In genomic region chr10:125816548-125816947, GRCh38 we compare ENCODE assay signal across 35 cellular contexts. TPM values are rescaled to one million over a fixed set of nuclear protein-coding genes. Genes with fewer than 3 reads are reported as not detected.
"Had no signal": no experiment of that assay in that cellular context is flagged by ENCODE, and none has a peak within 500 bp of the region (broad histone marks: within the 10 kb centered on the region; RNA-seq: fewer than 3 reads in every experiment).

No MANE protein-coding gene starts in this region.

- H3K4me1 Mint-ChIP-seq: WTC11 had no signal

- H3K9me3 ChIP-seq: ascending aorta, breast epithelium, colonic mucosa, esophagus muscularis mucosa, gastrocnemius medialis, heart left ventricle had no signal

- H3K9me3 Mint-ChIP-seq: activated CD4-positive, alpha-beta memory T cell treated with anti-CD3 and anti-CD28 coated beads, Interleukin-2, amount 10 ng/mL, durations not matched to agents 7 days and 5 days; activated CD4-positive, alpha-beta T cell treated with anti-CD3 and anti-CD28 coated beads, Interleukin-2, amount 10 ng/mL, durations not matched to agents 7 days and 5 days; activated naive CD4-positive, alpha-beta T cell treated with anti-CD3 and anti-CD28 coated beads, Interleukin-2, amount 10 ng/mL, durations not matched to agents 7 days and 5 days; activated naive CD4-positive, alpha-beta T cell treated with anti-CD3 and anti-CD28 coated beads, Interleukin-2, amount 50 U/mL, for 72 hours; activated naive CD8-positive, alpha-beta T cell treated with anti-CD3 and anti-CD28 coated beads, Interleukin-2, amount 10 ng/mL, durations not matched to agents 7 days and 5 days; activated T-cell treated with anti-CD3 and anti-CD28 coated beads, Interleukin-2, amount 50 U/mL, for 24 hours; activated T-cell treated with anti-CD3 and anti-CD28 coated beads, Interleukin-2, amount 50 U/mL, for 72 hours; brain; WTC11 had no signal

- ATAC-seq: activated naive CD4-positive, alpha-beta T cell treated with anti-CD3 and anti-CD28 coated beads, Interleukin-2, amount 50 U/mL, for 72 hours; activated T-cell treated with anti-CD3 and anti-CD28 coated beads, Interleukin-2, amount 50 U/mL, for 72 hours; foreskin keratinocyte; gastrocnemius medialis; heart left ventricle; WTC11 had no signal

- H3K4me3 ChIP-seq: ascending aorta, breast epithelium, cardiac muscle cell, colonic mucosa, esophagus muscularis mucosa, gastrocnemius medialis, heart left ventricle had no signal

- H3K27ac ChIP-seq: ascending aorta, breast epithelium, cardiac muscle cell, colonic mucosa, epithelial cell of prostate, esophagus muscularis mucosa, foreskin keratinocyte, gastrocnemius medialis, heart left ventricle, VCaP had no signal

- H3K36me3 ChIP-seq: breast epithelium, colonic mucosa had no signal

- H3K27me3 ChIP-seq: ascending aorta, breast epithelium, cardiac muscle cell, colonic mucosa, esophagus muscularis mucosa, foreskin keratinocyte, gastrocnemius medialis, heart left ventricle had no signal

- H3K4me3 Mint-ChIP-seq: activated CD4-positive, alpha-beta memory T cell treated with anti-CD3 and anti-CD28 coated beads, Interleukin-2, amount 10 ng/mL, durations not matched to agents 7 days and 5 days; activated CD4-positive, alpha-beta T cell treated with anti-CD3 and anti-CD28 coated beads, Interleukin-2, amount 10 ng/mL, durations not matched to agents 7 days and 5 days; activated naive CD4-positive, alpha-beta T cell treated with anti-CD3 and anti-CD28 coated beads, Interleukin-2, amount 10 ng/mL, durations not matched to agents 7 days and 5 days; activated naive CD8-positive, alpha-beta T cell treated with anti-CD3 and anti-CD28 coated beads, Interleukin-2, amount 10 ng/mL, durations not matched to agents 7 days and 5 days; activated T-cell treated with anti-CD3 and anti-CD28 coated beads, Interleukin-2, amount 50 U/mL, for 24 hours; activated T-cell treated with anti-CD3 and anti-CD28 coated beads, Interleukin-2, amount 50 U/mL, for 72 hours; WTC11 had no signal

- H3K27ac Mint-ChIP-seq: activated CD4-positive, alpha-beta memory T cell treated with anti-CD3 and anti-CD28 coated beads, Interleukin-2, amount 10 ng/mL, durations not matched to agents 7 days and 5 days; activated CD4-positive, alpha-beta T cell treated with anti-CD3 and anti-CD28 coated beads, Interleukin-2, amount 10 ng/mL, durations not matched to agents 7 days and 5 days; activated naive CD4-positive, alpha-beta T cell treated with anti-CD3 and anti-CD28 coated beads, Interleukin-2, amount 10 ng/mL, durations not matched to agents 7 days and 5 days; activated naive CD4-positive, alpha-beta T cell treated with anti-CD3 and anti-CD28 coated beads, Interleukin-2, amount 50 U/mL, for 72 hours; activated naive CD8-positive, alpha-beta T cell treated with anti-CD3 and anti-CD28 coated beads, Interleukin-2, amount 10 ng/mL, durations not matched to agents 7 days and 5 days; activated T-cell treated with anti-CD3 and anti-CD28 coated beads, Interleukin-2, amount 50 U/mL, for 72 hours; brain; WTC11 had no signal

- H3K27me3 Mint-ChIP-seq: activated CD4-positive, alpha-beta memory T cell treated with anti-CD3 and anti-CD28 coated beads, Interleukin-2, amount 10 ng/mL, durations not matched to agents 7 days and 5 days; activated CD4-positive, alpha-beta T cell treated with anti-CD3 and anti-CD28 coated beads, Interleukin-2, amount 10 ng/mL, durations not matched to agents 7 days and 5 days; activated naive CD4-positive, alpha-beta T cell treated with anti-CD3 and anti-CD28 coated beads, Interleukin-2, amount 10 ng/mL, durations not matched to agents 7 days and 5 days; activated naive CD8-positive, alpha-beta T cell treated with anti-CD3 and anti-CD28 coated beads, Interleukin-2, amount 10 ng/mL, durations not matched to agents 7 days and 5 days; activated T-cell treated with anti-CD3 and anti-CD28 coated beads, Interleukin-2, amount 50 U/mL, for 24 hours; brain had no signal

- FAIRE-seq: endometrium, endothelial cell of umbilical vein, TTC549 had no signal

- DNase-seq: activated CD4-positive, alpha-beta memory T cell treated with anti-CD3 and anti-CD28 coated beads, Interleukin-2, amount 10 ng/mL, durations not matched to agents 7 days and 5 days; activated CD4-positive, alpha-beta T cell treated with anti-CD3 and anti-CD28 coated beads for 1 hour; activated CD4-positive, alpha-beta T cell treated with anti-CD3 and anti-CD28 coated beads for 4 hours; activated CD4-positive, alpha-beta T cell treated with anti-CD3 and anti-CD28 coated beads, Interleukin-2, amount 10 ng/mL, durations not matched to agents 7 days and 5 days; activated CD4-positive, alpha-beta T cell treated with anti-CD3 and anti-CD28 coated beads, Interleukin-2, amount 50 U/mL, for 4 hours; activated CD8-positive, alpha-beta memory T cell treated with anti-CD3 and anti-CD28 coated beads, Interleukin-2, amount 50 U/mL, for 48 hours; activated gamma-delta T cell; activated naive CD4-positive, alpha-beta T cell; activated naive CD4-positive, alpha-beta T cell treated with anti-CD3 and anti-CD28 coated beads, Interleukin-2, amount 10 ng/mL, durations not matched to agents 7 days and 5 days; activated naive CD8-positive, alpha-beta T cell treated with anti-CD3 and anti-CD28 coated beads, Interleukin-2, amount 10 ng/mL, durations not matched to agents 7 days and 5 days; activated T-cell treated with anti-CD3 and anti-CD28 coated beads for 4 hours; activated T-cell treated with anti-CD3 and anti-CD28 coated beads, Interleukin-2, amount 50 U/mL, for 24 hours; activated T-cell treated with anti-CD3 and anti-CD28 coated beads, Interleukin-2, amount 50 U/mL, for 72 hours; central memory CD4-positive, alpha-beta T cell; cerebellar nuclear complex; colonic mucosa; effector CD8-positive, alpha-beta T cell; foreskin keratinocyte; gastrocnemius medialis; glutamatergic neuron; heart left ventricle; hypothalamus; T-helper 2 cell had no signal

- H3K4me1 ChIP-seq: ascending aorta, breast epithelium, colonic mucosa, foreskin keratinocyte had no signal

RNA-seq across cellular contexts. Expression of gene MMP21, which starts 40.9 kb away (rescaled TPM):
- total RNA-seq: activated CD4-positive, alpha-beta memory T cell treated with anti-CD3 and anti-CD28 coated beads, Interleukin-2, amount 10 ng/mL, durations not matched to agents 7 days and 5 days; activated naive CD4-positive, alpha-beta T cell treated with anti-CD3 and anti-CD28 coated beads, Interleukin-2, amount 50 U/mL, for 72 hours; activated T-cell treated with anti-CD3 and anti-CD28 coated beads, Interleukin-2, amount 50 U/mL, for 72 hours; ascending aorta; cardiac muscle cell; colonic mucosa; endothelial cell of umbilical vein; esophagus muscularis mucosa; foreskin keratinocyte; gastrocnemius medialis; WTC11 had no signal
- polyA plus RNA-seq: cardiac muscle cell, foreskin keratinocyte had no signal
